In the genomic region with DNA sequence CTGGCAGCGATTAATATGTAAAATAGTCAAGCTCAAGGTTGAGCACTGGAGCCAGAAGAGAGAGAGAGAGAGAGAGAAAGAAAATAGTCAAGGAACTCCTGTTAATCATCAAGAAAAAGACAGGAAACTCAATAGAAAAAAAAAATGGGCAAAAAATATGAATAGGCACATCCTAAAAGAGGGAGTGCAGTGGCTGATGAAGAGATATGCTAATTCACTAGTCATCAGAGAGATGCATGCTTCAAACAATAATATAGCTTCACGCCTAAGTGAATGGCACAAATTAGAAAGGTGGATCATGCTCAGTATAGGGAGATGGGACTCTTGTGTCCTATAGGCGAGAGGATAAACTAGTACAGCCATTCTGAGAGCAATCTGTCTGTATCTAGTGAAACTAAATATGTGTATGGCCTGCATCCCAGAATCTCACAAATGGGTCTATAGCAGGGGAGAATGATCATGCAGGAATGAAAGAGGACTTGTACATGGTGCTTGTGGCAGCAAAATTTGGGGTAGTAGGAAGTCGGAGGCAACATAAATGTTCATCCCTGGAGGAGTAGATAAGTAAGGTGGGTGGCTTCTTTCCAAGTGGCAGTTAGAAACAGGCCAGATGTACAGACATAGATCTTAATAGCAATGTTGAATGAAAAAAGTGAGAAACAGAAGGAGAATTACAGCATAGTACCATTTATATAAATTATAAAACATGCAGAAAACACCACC, we compare ENCODE assay signal across 1 cellular context.
TF ChIP-seq lines count a peak whose summit lies in the region.

No MANE protein-coding gene starts in this region.

TF ChIP-seq in K562, 482 proteins besides CTCF, POLR2A, EP300 and RAD21 (continued from another document and continues in another):
- TF ChIP-seq, protein P1, sequence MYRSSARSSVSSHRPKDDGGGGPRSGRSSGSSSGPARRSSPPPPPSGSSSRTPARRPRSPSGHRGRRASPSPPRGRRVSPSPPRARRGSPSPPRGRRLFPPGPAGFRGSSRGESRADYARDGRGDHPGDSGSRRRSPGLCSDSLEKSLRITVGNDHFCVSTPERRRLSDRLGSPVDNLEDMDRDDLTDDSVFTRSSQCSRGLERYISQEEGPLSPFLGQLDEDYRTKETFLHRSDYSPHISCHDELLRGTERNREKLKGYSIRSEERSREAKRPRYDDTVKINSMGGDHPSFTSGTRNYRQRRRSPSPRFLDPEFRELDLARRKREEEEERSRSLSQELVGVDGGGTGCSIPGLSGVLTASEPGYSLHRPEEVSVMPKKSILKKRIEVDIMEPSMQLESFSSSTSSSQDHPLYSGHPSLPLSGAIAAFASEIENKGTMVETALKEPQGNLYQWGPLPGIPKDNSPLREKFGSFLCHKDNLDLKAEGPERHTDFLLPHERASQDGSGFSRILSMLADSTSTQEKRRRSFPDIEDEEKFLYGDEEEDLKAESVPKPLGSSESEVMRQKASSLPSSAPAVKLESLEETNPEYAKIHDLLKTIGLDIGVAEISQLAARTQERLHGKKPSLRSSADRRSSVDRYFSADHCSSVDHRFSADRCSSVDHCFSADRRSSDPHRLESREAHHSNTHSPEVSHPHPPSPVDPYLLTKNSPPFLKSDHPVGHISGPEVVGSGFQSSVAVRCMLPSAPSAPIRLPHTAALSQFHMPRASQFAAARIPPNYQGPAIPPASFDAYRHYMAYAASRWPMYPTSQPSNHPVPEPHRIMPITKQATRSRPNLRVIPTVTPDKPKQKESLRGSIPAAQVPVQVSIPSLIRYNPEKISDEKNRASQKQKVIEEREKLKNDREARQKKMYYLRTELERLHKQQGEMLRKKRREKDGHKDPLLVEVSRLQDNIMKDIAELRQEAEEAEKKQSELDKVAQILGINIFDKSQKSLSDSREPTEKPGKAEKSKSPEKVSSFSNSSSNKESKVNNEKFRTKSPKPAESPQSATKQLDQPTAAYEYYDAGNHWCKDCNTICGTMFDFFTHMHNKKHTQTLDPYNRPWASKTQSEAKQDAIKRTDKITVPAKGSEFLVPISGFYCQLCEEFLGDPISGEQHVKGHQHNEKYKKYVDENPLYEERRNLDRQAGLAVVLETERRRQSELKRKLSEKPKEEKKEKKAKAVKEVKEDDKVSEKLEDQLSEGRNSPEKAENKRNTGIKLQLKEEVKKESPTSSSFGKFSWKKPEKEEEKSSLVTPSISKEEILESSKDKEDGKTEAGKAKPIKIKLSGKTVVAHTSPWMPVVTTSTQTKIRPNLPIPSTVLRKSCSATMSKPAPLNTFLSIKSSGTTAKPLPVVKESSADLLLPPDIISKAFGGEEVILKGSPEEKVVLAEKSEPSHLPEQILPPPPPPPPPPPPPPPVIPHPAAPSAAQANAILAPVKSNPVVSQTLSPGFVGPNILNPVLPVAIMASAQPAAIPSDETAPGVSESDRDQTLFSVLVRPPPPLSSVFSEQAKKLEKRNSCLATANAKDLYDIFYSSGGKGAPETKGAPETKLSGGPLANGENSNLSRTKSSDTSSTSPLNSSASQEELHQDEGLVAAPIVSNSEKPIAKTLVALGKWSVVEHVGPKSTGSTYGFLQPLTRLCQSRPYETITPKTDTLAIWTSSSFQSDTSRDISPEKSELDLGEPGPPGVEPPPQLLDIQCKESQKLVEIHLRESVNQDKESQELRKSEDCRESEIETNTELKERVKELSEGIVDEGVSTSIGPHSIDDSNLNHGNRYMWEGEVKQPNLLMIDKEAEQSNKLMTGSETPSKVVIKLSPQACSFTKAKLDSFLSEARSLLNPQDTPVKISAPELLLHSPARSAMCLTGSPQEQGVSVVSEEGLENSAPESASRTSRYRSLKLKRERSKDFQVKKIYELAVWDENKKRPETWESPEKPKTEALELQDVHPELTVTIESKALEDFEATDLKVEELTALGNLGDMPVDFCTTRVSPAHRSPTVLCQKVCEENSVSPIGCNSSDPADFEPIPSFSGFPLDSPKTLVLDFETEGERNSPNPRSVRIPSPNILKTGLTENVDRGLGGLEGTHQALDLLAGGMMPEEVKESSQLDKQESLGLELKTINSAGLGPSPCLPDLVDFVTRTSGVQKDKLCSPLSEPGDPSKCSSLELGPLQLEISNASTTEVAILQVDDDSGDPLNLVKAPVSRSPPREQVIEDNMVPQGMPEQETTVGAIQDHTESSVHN (IDR thresholded peaks at IDR 0.05; ENCODE audit: borderline replicate concordance in 1 of 2, low read depth in 1 of 2) = no peak
- TF ChIP-seq, protein P2, sequence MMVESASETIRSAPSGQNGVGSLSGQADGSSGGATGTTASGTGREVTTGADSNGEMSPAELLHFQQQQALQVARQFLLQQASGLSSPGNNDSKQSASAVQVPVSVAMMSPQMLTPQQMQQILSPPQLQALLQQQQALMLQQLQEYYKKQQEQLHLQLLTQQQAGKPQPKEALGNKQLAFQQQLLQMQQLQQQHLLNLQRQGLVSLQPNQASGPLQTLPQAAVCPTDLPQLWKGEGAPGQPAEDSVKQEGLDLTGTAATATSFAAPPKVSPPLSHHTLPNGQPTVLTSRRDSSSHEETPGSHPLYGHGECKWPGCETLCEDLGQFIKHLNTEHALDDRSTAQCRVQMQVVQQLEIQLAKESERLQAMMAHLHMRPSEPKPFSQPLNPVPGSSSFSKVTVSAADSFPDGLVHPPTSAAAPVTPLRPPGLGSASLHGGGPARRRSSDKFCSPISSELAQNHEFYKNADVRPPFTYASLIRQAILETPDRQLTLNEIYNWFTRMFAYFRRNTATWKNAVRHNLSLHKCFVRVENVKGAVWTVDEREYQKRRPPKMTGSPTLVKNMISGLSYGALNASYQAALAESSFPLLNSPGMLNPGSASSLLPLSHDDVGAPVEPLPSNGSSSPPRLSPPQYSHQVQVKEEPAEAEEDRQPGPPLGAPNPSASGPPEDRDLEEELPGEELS (CRISPR knock-in tag; IDR thresholded peaks at IDR 0.05; ENCODE audit: borderline replicate concordance) = no peak
- TF ChIP-seq SP2 (IDR thresholded peaks at IDR 0.05; ENCODE audit: extremely low read depth, low read depth, low read length, poor library complexity, severe bottlenecking) (no peak), CBX1 (IDR thresholded peaks at IDR 0.05; ENCODE audit: low read depth) (no peak), POLR2G (IDR thresholded peaks at IDR 0.05; ENCODE audit: low read depth, low read length) (no peak), MYC (IDR thresholded peaks at IDR 0.05; ENCODE audit: low read depth, low read length) (peak; percentile 33; the same call in 1 of the 2 replicates), MYC (CRISPR knock-in tag; IDR thresholded peaks at IDR 0.05; ENCODE audit: borderline replicate concordance, low read depth) (no peak), ZBTB17 (CRISPR knock-in tag; IDR thresholded peaks at IDR 0.05) (no peak), IFI16 (CRISPR knock-in tag; IDR thresholded peaks at IDR 0.05) (0 out of 2 replicates have a peak, but pooled peaks have one; percentile 42), ZFX (CRISPR knock-in tag; IDR thresholded peaks at IDR 0.05) (no peak), TGIF2 (CRISPR knock-in tag; IDR thresholded peaks at IDR 0.05) (no peak)
- TF ChIP-seq, protein P3, sequence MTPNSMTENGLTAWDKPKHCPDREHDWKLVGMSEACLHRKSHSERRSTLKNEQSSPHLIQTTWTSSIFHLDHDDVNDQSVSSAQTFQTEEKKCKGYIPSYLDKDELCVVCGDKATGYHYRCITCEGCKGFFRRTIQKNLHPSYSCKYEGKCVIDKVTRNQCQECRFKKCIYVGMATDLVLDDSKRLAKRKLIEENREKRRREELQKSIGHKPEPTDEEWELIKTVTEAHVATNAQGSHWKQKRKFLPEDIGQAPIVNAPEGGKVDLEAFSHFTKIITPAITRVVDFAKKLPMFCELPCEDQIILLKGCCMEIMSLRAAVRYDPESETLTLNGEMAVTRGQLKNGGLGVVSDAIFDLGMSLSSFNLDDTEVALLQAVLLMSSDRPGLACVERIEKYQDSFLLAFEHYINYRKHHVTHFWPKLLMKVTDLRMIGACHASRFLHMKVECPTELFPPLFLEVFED (CRISPR knock-in tag; conservative IDR thresholded peaks at IDR 0.05) = no peak
- TF ChIP-seq, protein P4, sequence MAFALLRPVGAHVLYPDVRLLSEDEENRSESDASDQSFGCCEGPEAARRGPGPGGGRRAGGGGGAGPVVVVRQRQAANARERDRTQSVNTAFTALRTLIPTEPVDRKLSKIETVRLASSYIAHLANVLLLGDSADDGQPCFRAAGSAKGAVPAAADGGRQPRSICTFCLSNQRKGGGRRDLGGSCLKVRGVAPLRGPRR (CRISPR knock-in tag; IDR thresholded peaks at IDR 0.05) = no peak
- TF ChIP-seq, protein P5, sequence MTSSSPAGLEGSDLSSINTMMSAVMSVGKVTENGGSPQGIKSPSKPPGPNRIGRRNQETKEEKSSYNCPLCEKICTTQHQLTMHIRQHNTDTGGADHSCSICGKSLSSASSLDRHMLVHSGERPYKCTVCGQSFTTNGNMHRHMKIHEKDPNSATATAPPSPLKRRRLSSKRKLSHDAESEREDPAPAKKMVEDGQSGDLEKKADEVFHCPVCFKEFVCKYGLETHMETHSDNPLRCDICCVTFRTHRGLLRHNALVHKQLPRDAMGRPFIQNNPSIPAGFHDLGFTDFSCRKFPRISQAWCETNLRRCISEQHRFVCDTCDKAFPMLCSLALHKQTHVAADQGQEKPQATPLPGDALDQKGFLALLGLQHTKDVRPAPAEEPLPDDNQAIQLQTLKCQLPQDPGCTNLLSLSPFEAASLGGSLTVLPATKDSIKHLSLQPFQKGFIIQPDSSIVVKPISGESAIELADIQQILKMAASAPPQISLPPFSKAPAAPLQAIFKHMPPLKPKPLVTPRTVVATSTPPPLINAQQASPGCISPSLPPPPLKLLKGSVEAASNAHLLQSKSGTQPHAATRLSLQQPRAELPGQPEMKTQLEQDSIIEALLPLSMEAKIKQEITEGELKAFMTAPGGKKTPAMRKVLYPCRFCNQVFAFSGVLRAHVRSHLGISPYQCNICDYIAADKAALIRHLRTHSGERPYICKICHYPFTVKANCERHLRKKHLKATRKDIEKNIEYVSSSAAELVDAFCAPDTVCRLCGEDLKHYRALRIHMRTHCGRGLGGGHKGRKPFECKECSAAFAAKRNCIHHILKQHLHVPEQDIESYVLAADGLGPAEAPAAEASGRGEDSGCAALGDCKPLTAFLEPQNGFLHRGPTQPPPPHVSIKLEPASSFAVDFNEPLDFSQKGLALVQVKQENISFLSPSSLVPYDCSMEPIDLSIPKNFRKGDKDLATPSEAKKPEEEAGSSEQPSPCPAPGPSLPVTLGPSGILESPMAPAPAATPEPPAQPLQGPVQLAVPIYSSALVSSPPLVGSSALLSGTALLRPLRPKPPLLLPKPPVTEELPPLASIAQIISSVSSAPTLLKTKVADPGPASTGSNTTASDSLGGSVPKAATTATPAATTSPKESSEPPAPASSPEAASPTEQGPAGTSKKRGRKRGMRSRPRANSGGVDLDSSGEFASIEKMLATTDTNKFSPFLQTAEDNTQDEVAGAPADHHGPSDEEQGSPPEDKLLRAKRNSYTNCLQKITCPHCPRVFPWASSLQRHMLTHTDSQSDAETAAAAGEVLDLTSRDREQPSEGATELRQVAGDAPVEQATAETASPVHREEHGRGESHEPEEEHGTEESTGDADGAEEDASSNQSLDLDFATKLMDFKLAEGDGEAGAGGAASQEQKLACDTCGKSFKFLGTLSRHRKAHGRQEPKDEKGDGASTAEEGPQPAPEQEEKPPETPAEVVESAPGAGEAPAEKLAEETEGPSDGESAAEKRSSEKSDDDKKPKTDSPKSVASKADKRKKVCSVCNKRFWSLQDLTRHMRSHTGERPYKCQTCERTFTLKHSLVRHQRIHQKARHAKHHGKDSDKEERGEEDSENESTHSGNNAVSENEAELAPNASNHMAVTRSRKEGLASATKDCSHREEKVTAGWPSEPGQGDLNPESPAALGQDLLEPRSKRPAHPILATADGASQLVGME (CRISPR knock-in tag; IDR thresholded peaks at IDR 0.05) = no peak
- TF ChIP-seq, protein P6, sequence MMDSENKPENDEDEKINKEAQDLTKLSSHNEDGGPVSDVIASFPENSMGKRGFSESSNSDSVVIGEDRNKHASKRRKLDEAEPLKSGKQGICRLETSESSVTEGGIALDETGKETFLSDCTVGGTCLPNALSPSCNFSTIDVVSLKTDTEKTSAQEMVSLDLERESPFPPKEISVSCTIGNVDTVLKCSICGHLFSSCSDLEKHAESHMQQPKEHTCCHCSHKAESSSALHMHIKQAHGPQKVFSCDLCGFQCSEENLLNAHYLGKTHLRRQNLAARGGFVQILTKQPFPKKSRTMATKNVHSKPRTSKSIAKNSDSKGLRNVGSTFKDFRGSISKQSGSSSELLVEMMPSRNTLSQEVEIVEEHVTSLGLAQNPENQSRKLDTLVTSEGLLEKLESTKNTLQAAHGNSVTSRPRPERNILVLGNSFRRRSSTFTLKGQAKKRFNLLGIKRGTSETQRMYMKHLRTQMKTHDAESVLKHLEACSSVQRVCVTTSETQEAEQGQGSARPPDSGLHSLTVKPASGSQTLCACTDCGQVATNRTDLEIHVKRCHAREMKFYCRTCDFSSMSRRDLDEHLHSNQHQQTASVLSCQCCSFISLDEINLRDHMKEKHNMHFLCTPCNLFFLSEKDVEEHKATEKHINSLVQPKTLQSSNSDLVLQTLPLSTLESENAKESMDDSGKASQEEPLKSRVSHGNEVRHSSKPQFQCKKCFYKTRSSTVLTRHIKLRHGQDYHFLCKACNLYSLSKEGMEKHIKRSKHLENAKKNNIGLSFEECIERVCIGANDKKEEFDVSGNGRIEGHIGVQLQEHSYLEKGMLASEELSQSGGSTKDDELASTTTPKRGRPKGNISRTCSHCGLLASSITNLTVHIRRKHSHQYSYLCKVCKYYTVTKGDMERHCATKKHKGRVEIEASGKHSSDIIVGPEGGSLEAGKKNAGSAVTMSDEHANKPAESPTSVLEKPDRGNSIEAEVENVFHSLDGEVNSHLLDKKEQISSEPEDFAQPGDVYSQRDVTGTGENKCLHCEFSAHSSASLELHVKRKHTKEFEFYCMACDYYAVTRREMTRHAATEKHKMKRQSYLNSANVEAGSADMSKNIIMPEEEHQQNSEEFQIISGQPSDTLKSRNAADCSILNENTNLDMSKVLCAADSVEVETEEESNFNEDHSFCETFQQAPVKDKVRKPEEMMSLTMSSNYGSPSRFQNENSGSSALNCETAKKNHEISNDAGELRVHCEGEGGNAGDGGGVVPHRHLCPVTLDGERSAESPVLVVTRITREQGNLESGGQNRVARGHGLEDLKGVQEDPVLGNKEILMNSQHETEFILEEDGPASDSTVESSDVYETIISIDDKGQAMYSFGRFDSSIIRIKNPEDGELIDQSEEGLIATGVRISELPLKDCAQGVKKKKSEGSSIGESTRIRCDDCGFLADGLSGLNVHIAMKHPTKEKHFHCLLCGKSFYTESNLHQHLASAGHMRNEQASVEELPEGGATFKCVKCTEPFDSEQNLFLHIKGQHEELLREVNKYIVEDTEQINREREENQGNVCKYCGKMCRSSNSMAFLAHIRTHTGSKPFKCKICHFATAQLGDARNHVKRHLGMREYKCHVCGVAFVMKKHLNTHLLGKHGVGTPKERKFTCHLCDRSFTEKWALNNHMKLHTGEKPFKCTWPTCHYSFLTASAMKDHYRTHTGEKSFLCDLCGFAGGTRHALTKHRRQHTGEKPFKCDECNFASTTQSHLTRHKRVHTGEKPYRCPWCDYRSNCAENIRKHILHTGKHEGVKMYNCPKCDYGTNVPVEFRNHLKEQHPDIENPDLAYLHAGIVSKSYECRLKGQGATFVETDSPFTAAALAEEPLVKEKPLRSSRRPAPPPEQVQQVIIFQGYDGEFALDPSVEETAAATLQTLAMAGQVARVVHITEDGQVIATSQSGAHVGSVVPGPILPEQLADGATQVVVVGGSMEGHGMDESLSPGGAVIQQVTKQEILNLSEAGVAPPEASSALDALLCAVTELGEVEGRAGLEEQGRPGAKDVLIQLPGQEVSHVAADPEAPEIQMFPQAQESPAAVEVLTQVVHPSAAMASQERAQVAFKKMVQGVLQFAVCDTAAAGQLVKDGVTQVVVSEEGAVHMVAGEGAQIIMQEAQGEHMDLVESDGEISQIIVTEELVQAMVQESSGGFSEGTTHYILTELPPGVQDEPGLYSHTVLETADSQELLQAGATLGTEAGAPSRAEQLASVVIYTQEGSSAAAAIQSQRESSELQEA (IDR thresholded peaks at IDR 0.05; ENCODE audit: low read depth) = no peak
- TF ChIP-seq, protein P7, sequence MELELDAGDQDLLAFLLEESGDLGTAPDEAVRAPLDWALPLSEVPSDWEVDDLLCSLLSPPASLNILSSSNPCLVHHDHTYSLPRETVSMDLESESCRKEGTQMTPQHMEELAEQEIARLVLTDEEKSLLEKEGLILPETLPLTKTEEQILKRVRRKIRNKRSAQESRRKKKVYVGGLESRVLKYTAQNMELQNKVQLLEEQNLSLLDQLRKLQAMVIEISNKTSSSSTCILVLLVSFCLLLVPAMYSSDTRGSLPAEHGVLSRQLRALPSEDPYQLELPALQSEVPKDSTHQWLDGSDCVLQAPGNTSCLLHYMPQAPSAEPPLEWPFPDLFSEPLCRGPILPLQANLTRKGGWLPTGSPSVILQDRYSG (tag; conservative IDR thresholded peaks at IDR 0.05; ENCODE audit: low read depth) = 0 out of 2 replicates have a peak, but pooled peaks have one; percentile 3
